In the genomic region with DNA sequence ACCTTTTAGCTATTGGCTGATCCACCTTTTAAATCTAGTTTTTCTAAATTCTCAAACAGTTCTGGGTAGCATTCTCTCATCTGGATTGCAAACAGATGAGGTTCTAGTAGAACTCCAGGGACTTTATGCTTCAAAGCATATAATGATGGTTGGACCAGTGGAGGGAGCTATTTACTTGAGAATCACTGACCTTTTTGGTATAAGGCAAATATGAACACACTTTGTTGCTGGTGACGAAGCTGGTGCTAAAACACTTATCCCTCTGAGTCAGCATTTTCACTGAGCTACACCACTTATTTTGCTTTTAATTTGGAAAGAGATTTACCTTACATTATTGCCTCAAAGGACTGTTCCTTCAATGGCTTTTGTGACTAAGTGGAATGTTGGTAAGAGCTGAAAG, we compare ENCODE assay signal across 8 cellular contexts.
A peak's percentile ranks its signal among the peaks of the same experiment; 100 is the strongest.
DNase-seq lines count a peak whose midpoint lies in the region; ATAC-seq and TF ChIP-seq lines count a peak whose summit lies in the region.

No MANE protein-coding gene starts in this region.

- peak overlapping the region; percentile 31; the same call in 1 of the 2 replicates for H3K4me2 ChIP-seq in KMS-11

- ATAC-seq in HG03135 (IDR thresholded peaks at IDR 0.05; ENCODE audit: unreplicated experiment) = no peak

- no peaks in the 10 kb centered on the region for H3K79me2 ChIP-seq in KMS-11 (ENCODE audit: insufficient read depth, low read depth)

- peaks cover 6% of the 10 kb centered on the region for H3K4me1 ChIP-seq in KMS-11 (ENCODE audit: low read depth, poor library complexity, severe bottlenecking)

- H3K27ac ChIP-seq in KMS-11 = no peak overlapping the region

- no peak overlapping the region for H3K9ac ChIP-seq in KMS-11

- 0 out of 2 replicates have a peak, but pooled peaks have one; percentile 41 for TF ChIP-seq CTCF in KMS-11 (conservative IDR thresholded peaks at IDR 0.05; ENCODE audit: low read depth, low read length)

- H3K4me3 ChIP-seq in KMS-11 (IDR thresholded peaks at IDR 0.05; ENCODE audit: insufficient read depth, low read depth, low read length) = no peak overlapping the region

- H3K27me3 ChIP-seq in KMS-11 (ENCODE audit: insufficient read depth, low read depth) = no peaks in the 10 kb centered on the region

- H4K20me1 ChIP-seq in KMS-11 (ENCODE audit: insufficient read depth) = no peaks in the 10 kb centered on the region

- peak overlapping the region; percentile 39; the same call in 1 of the 2 replicates for H2AFZ ChIP-seq in KMS-11 (ENCODE audit: low read depth)

- no peaks in the 10 kb centered on the region for H3K36me3 ChIP-seq in KMS-11 (ENCODE audit: insufficient read depth)

- DNase-seq in COLO829 (ENCODE audit: low spot score) (peak; percentile 61), SHP77 (lab: John Stamatoyannopoulos, UW) (peak; percentile 63 to 78), iPS-NIHi7 (ENCODE audit: extremely low spot score) (peak; percentile 6), cortex of kidney (lab: John Stamatoyannopoulos, UW) (no peak)
- DNase-seq in activated T-cell treated with anti-CD3 and anti-CD28 coated beads, Interleukin-2, amount 50 U/mL, for 1 hour = no peak
- no peak for DNase-seq in activated CD4-positive, alpha-beta T cell treated with anti-CD3 and anti-CD28 coated beads for 1 hour

Comparison
In these comparisons a context has a peak if more than half of its experiments do, and no peak if none do; other contexts are left out.
1. DNase-seq: peak in COLO829 (single experiment), SHP77 (2 of 2) and iPS-NIHi7 (single experiment); none in activated T-cell treated with anti-CD3 and anti-CD28 coated beads, Interleukin-2, amount 50 U/mL, for 1 hour (single experiment), activated CD4-positive, alpha-beta T cell treated with anti-CD3 and anti-CD28 coated beads for 1 hour (single experiment) and cortex of kidney (single experiment).